ENCODE assay signal across 1 cellular context in genomic region chr4:110211007-110211769, GRCh38.
A peak's percentile ranks its signal among the peaks of the same experiment; 100 is the strongest.
TF ChIP-seq lines count a peak whose summit lies in the region.

No MANE protein-coding gene starts in this region.

TF ChIP-seq in HEK293, 187 proteins besides CTCF, POLR2A, EP300 and RAD21 (continued from another document and continues in another):
- TF ChIP-seq ZNF518A (tag by site-specific recombination; conservative IDR thresholded peaks at IDR 0.05; ENCODE audit: low read depth): peak; percentile 82
- no peak for TF ChIP-seq BCL11B (tag by site-specific recombination; IDR thresholded peaks at IDR 0.05; ENCODE audit: low read depth)
- TF ChIP-seq RBAK (tag by site-specific recombination; IDR thresholded peaks at IDR 0.05): 0 out of 2 replicates have a peak, but pooled peaks have one; percentile 23
- no peak for TF ChIP-seq ZNF513 (tag by site-specific recombination; IDR thresholded peaks at IDR 0.05)
- TF ChIP-seq ZNF426 (tag by site-specific recombination; IDR thresholded peaks at IDR 0.05): peak; percentile 75
- TF ChIP-seq ZXDB (tag by site-specific recombination; IDR thresholded peaks at IDR 0.05): 0 out of 2 replicates have a peak, but pooled peaks have one; percentile 32
- no peak for TF ChIP-seq ZNF2 (tag by site-specific recombination; IDR thresholded peaks at IDR 0.05)
- TF ChIP-seq ZNF792 (tag by site-specific recombination; IDR thresholded peaks at IDR 0.05): no peak
- TF ChIP-seq ZNF555 (tag by site-specific recombination; conservative IDR thresholded peaks at IDR 0.05): peak; percentile 65
- TF ChIP-seq ZNF266 (tag by site-specific recombination; IDR thresholded peaks at IDR 0.05; ENCODE audit: low read depth): 0 out of 2 replicates have a peak, but pooled peaks have one; percentile 20
- TF ChIP-seq ZSCAN30 (tag by site-specific recombination; IDR thresholded peaks at IDR 0.05): no peak
- no peak for TF ChIP-seq EGR2 (tag by site-specific recombination; IDR thresholded peaks at IDR 0.05; ENCODE audit: low read depth)
- no peak for TF ChIP-seq ZNF785 (tag by site-specific recombination; IDR thresholded peaks at IDR 0.05)
- peak; percentile 53; the same call in 1 of the 2 replicates for TF ChIP-seq REST (tag by site-specific recombination; IDR thresholded peaks at IDR 0.05)
- peak; percentile 66; the same call in 1 of the 2 replicates for TF ChIP-seq ZBTB11 (tag by site-specific recombination; conservative IDR thresholded peaks at IDR 0.05; ENCODE audit: low read depth)
- TF ChIP-seq SETDB1 (IDR thresholded peaks at IDR 0.05; ENCODE audit: insufficient read length, low read length): no peak
- TF ChIP-seq PRDM6 (tag by site-specific recombination; IDR thresholded peaks at IDR 0.05): no peak
- TF ChIP-seq ZNF223 (tag by site-specific recombination; IDR thresholded peaks at IDR 0.05): 0 out of 2 replicates have a peak, but pooled peaks have one; percentile 36
- no peak for TF ChIP-seq ZSCAN18 (tag by site-specific recombination; IDR thresholded peaks at IDR 0.05)
- peak; percentile 59 for TF ChIP-seq ZBTB8A (tag by site-specific recombination; IDR thresholded peaks at IDR 0.05)
- TF ChIP-seq ZBTB1 (tag by site-specific recombination; IDR thresholded peaks at IDR 0.05): no peak
- peak; percentile 37; the same call in 1 of the 2 replicates for TF ChIP-seq ZNF654 (tag by site-specific recombination; IDR thresholded peaks at IDR 0.05; ENCODE audit: low read depth)
- TF ChIP-seq ZNF157 (tag by site-specific recombination; IDR thresholded peaks at IDR 0.05): no peak
- TF ChIP-seq ZNF610 (tag by site-specific recombination; IDR thresholded peaks at IDR 0.05; ENCODE audit: borderline replicate concordance): no peak
- TF ChIP-seq ZNF138 (tag by site-specific recombination; IDR thresholded peaks at IDR 0.05; ENCODE audit: borderline replicate concordance): 0 out of 2 replicates have a peak, but pooled peaks have one; percentile 40
- TF ChIP-seq ZNF202 (tag by site-specific recombination; IDR thresholded peaks at IDR 0.05; ENCODE audit: borderline replicate concordance): peak; percentile 67; the same call in 1 of the 2 replicates
- TF ChIP-seq ZNF473 (tag by site-specific recombination; IDR thresholded peaks at IDR 0.05): no peak
- no peak for TF ChIP-seq OSR2 (tag by site-specific recombination; IDR thresholded peaks at IDR 0.05)
- TF ChIP-seq KLF8 (tag by site-specific recombination; IDR thresholded peaks at IDR 0.05): no peak
- no peak for TF ChIP-seq ZFP3 (tag by site-specific recombination; IDR thresholded peaks at IDR 0.05; ENCODE audit: low read depth)
- no peak for TF ChIP-seq ZNF398 (tag by site-specific recombination; IDR thresholded peaks at IDR 0.05)
- no peak for TF ChIP-seq ZNF221 (tag by site-specific recombination; IDR thresholded peaks at IDR 0.05; ENCODE audit: borderline replicate concordance)
- TF ChIP-seq ZNF404 (tag by site-specific recombination; IDR thresholded peaks at IDR 0.05): peak; percentile 72; the same call in 1 of the 2 replicates
- TF ChIP-seq ZNF140 (tag by site-specific recombination; IDR thresholded peaks at IDR 0.05): peak; percentile 63; the same call in 1 of the 2 replicates
- TF ChIP-seq ZNF624 (tag by site-specific recombination; IDR thresholded peaks at IDR 0.05): no peak
- TF ChIP-seq HOXA7 (CRISPR knock-in tag; IDR thresholded peaks at IDR 0.05; ENCODE audit: borderline replicate concordance): no peak
- TF ChIP-seq ZNF16 (tag by site-specific recombination; IDR thresholded peaks at IDR 0.05; ENCODE audit: low read depth): no peak
- TF ChIP-seq HIC1 (tag by site-specific recombination; IDR thresholded peaks at IDR 0.05): no peak
- TF ChIP-seq ZNF394 (tag by site-specific recombination; IDR thresholded peaks at IDR 0.05; ENCODE audit: borderline replicate concordance): peak; percentile 87; the same call in 1 of the 2 replicates
